20 cellular contexts compared by ENCODE assay signal in the genomic region with DNA sequence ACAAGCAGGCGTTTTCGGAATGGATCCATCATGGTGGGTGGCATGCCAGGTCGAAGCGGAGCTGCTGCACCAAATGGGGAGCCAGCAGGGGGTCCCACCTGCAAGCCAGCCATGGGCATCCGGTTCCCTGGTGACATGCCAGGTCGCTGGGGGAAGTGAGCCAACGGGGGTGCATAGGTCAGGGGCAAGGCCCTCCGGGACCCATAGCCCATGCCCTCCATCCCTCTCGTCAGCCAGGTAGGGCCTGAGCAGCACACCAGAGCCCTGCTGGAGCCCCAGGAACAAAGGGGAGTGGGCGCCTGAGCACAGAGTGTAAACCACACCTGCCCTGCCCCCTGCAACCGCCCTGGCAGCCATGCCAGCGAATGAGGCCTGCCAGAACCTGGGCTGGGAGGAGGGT. TPM values are rescaled to one million over a fixed set of nuclear protein-coding genes. Genes with fewer than 3 reads are reported as not detected.
DNase-seq lines count a peak whose midpoint lies in the region; ATAC-seq, FAIRE-seq and TF ChIP-seq lines count a peak whose summit lies in the region.
"Had no signal": no experiment of that assay in that cellular context is flagged by ENCODE, and none has a peak within 500 bp of the region (broad histone marks: within the 10 kb centered on the region; RNA-seq: fewer than 3 reads in every experiment).

No MANE protein-coding gene starts in this region.

- no peak overlapping the region for H3K4me3 Mint-ChIP-seq in stimulated activated effector memory CD8-positive, alpha-beta T cell treated with anti-CD3 and anti-CD28 coated beads, Interleukin-12 subunit alpha, Interleukin-12 subunit beta, amount 100 ng/mL, for 72 hours
- H3K4me3 Mint-ChIP-seq: activated CD4-positive, alpha-beta memory T cell treated with anti-CD3 and anti-CD28 coated beads, Interleukin-2, amount 10 ng/mL, durations not matched to agents 7 days and 5 days had no signal

- H3K4me2 ChIP-seq in BLaER1 treated with 17β-estradiol and CSF1 and Interleukin-3, amounts not matched to agents 10 nM and 100 nM: peak overlapping the region; percentile 31 to 100 (median 99); a peak in 21 of 22 replicates
- H3K4me2 ChIP-seq: KMS-11 had no signal

- H3K9me3 Mint-ChIP-seq in stimulated activated effector memory CD8-positive, alpha-beta T cell treated with anti-CD3 and anti-CD28 coated beads, Interleukin-12 subunit alpha, Interleukin-12 subunit beta, amount 100 ng/mL, for 72 hours: no peaks in the 10 kb centered on the region
- H3K9me3 Mint-ChIP-seq: activated CD4-positive, alpha-beta memory T cell treated with anti-CD3 and anti-CD28 coated beads, Interleukin-2, amount 10 ng/mL, durations not matched to agents 7 days and 5 days had no signal

- intact Hi-C loops in kidney (cut with DNase I): no loop called here

- H3K36me3 Mint-ChIP-seq in stimulated activated effector memory CD8-positive, alpha-beta T cell treated with anti-CD3 and anti-CD28 coated beads, Interleukin-12 subunit alpha, Interleukin-12 subunit beta, amount 100 ng/mL, for 72 hours: peaks cover 79% of the 10 kb centered on the region

- FAIRE-seq in kidney (lab: Jason Lieb, UNC): no peak
- FAIRE-seq: islet of Langerhans had no signal

- peaks cover 58 to 99% (median 90%) of the 10 kb centered on the region in 11 experiments for H4K20me1 ChIP-seq in BLaER1 treated with 17β-estradiol and CSF1 and Interleukin-3, amounts not matched to agents 10 nM and 100 nM

- no peak for ATAC-seq in stimulated activated effector memory CD8-positive, alpha-beta T cell treated with anti-CD3 and anti-CD28 coated beads, Interleukin-12 subunit alpha, Interleukin-12 subunit beta, amount 100 ng/mL, for 72 hours
- ATAC-seq in HG03175 (IDR thresholded peaks at IDR 0.05; ENCODE audit: unreplicated experiment): no peak
- no peak for ATAC-seq in GM18867 (IDR thresholded peaks at IDR 0.05; ENCODE audit: unreplicated experiment)

- DNase-seq in kidney (peak; percentile 81), NCI-H1417 treated with DMSO at 0.1 percent for 48 hours (lab: John Stamatoyannopoulos, UW) (no peak)
- DNase-seq in stimulated activated effector memory CD8-positive, alpha-beta T cell treated with anti-CD3 and anti-CD28 coated beads, Interleukin-12 subunit alpha, Interleukin-12 subunit beta, amount 100 ng/mL, for 72 hours (ENCODE audit: low spot score in 2 of 2): no peak
- no peak for DNase-seq in effector CD8-positive, alpha-beta T cell (lab: John Stamatoyannopoulos, UW)
- DNase-seq: activated CD4-positive, alpha-beta memory T cell treated with anti-CD3 and anti-CD28 coated beads, Interleukin-2, amount 10 ng/mL, durations not matched to agents 7 days and 5 days; DMS79; NCI-H146; stimulated activated CD4-positive, alpha-beta T cell treated with anti-CD3 and anti-CD28 coated beads, Interleukin-1b, Interleukin-23, amount 100 ng/mL, for 48 hours had no signal

- H3K4me1 Mint-ChIP-seq in stimulated activated effector memory CD8-positive, alpha-beta T cell treated with anti-CD3 and anti-CD28 coated beads, Interleukin-12 subunit alpha, Interleukin-12 subunit beta, amount 100 ng/mL, for 72 hours: peaks cover 58% of the 10 kb centered on the region

- H3K4me1 ChIP-seq in BLaER1 treated with 17β-estradiol and CSF1 and Interleukin-3, amounts not matched to agents 10 nM and 100 nM: peaks cover 64 to 90% (median 85%) of the 10 kb centered on the region in 10 experiments
- peaks cover 21 to 32% of the 10 kb centered on the region in 2 donors for H3K4me1 ChIP-seq in kidney (ENCODE audit: control insufficient read depth in 1 of 2, insufficient read depth in 1 of 2, low read depth in 1 of 2, low read length in 2 of 2)

- H3K36me3 ChIP-seq in BLaER1 treated with 17β-estradiol and CSF1 and Interleukin-3, amounts not matched to agents 10 nM and 100 nM: peaks cover 47 to 65% (median 57%) of the 10 kb centered on the region in 11 experiments
- peaks cover 23 to 30% of the 10 kb centered on the region in 2 donors for H3K36me3 ChIP-seq in kidney (ENCODE audit: control insufficient read depth in 1 of 2, insufficient read depth in 2 of 2, low read length in 2 of 2)

- H3K9me3 ChIP-seq in BLaER1 treated with 17β-estradiol and CSF1 and Interleukin-3, amounts not matched to agents 10 nM and 100 nM (replicated peaks in 1 of 11): no peaks in the 10 kb centered on the region
- H3K9me3 ChIP-seq in kidney (ENCODE audit: control insufficient read depth in 1 of 2, low read length in 2 of 2): no peaks in the 10 kb centered on the region

- TF ChIP-seq CTCF in VCaP (conservative IDR thresholded peaks at IDR 0.05) (no peak), kidney (IDR thresholded peaks at IDR 0.05; ENCODE audit: borderline replicate concordance, extremely low read depth, insufficient read depth) (no peak)

- H3K27ac ChIP-seq in BLaER1 treated with 17β-estradiol and CSF1 and Interleukin-3, amounts not matched to agents 10 nM and 100 nM: peak overlapping the region in 9 of 11 experiments; percentile 1 to 98 (median 95); a peak in 12 of 22 replicates
- H3K27ac ChIP-seq in VCaP (peak overlapping the region; percentile 96; the same call in 1 of the 2 replicates), kidney (ENCODE audit: low read depth in 2 of 2, low read length in 2 of 2) (no peak overlapping the region)
- H3K27ac ChIP-seq: HL-60, KMS-11, SK-N-MC had no signal

- H3K27ac Mint-ChIP-seq in stimulated activated effector memory CD8-positive, alpha-beta T cell treated with anti-CD3 and anti-CD28 coated beads, Interleukin-12 subunit alpha, Interleukin-12 subunit beta, amount 100 ng/mL, for 72 hours: peak overlapping the region; percentile 70

- peak overlapping the region in 8 of 11 experiments; percentile 28 to 99 (median 96); a peak in 12 of 22 replicates for H3K9ac ChIP-seq in BLaER1 treated with 17β-estradiol and CSF1 and Interleukin-3, amounts not matched to agents 10 nM and 100 nM
- no peak overlapping the region for H3K9ac ChIP-seq in kidney (ENCODE audit: low read length in 2 of 2)
- H3K9ac ChIP-seq: KMS-11 had no signal

- H3K4me3 ChIP-seq in BLaER1 treated with 17β-estradiol and CSF1 and Interleukin-3, amounts not matched to agents 10 nM and 100 nM: 0 out of 20 replicates have a peak overlapping the region, but pooled peaks of 2 of the 10 experiments have one; percentile 7 to 78
- no peak overlapping the region for H3K4me3 ChIP-seq in kidney (ENCODE audit: low read length in 2 of 2)
- H3K4me3 ChIP-seq: SK-N-MC had no signal

- no peaks in the 10 kb centered on the region for H3K27me3 ChIP-seq in BLaER1 treated with 17β-estradiol and CSF1 and Interleukin-3, amounts not matched to agents 10 nM and 100 nM

RNA-seq across cellular contexts. Expression of gene SMARCD2, which starts 5.0 kb away (rescaled TPM):
- 65.1 TPM for total RNA-seq in kidney
- polyA plus RNA-seq in kidney (ENCODE audit: insufficient read depth, low read depth, low replicate concordance): 39.9 TPM

RNA-seq across cellular contexts. Expression of gene FTSJ3, which starts 10.0 kb away (rescaled TPM):
- 38.7 TPM for total RNA-seq in kidney
- polyA plus RNA-seq in kidney (ENCODE audit: insufficient read depth, low read depth, low replicate concordance): 23.7 TPM

RNA-seq across cellular contexts. Expression of gene PSMC5, which starts 10.2 kb away (rescaled TPM):
- 145 TPM for total RNA-seq in kidney
- polyA plus RNA-seq in kidney (ENCODE audit: insufficient read depth, low read depth, low replicate concordance): 247 TPM

RNA-seq across cellular contexts. Expression of gene CSH2, which starts 36.0 kb away (rescaled TPM):
- total RNA-seq in kidney: not detected
- not detected for polyA plus RNA-seq in kidney (ENCODE audit: insufficient read depth, low read depth, low replicate concordance)
- total RNA-seq: activated CD4-positive, alpha-beta memory T cell treated with anti-CD3 and anti-CD28 coated beads, Interleukin-2, amount 10 ng/mL, durations not matched to agents 7 days and 5 days; glomerular endothelial cell; H4; NCI-H460; progenitor cell of endocrine pancreas had no signal

RNA-seq across cellular contexts. Expression of gene GH2, which starts 44.3 kb away (rescaled TPM):
- total RNA-seq in kidney: not detected
- not detected for polyA plus RNA-seq in kidney (ENCODE audit: insufficient read depth, low read depth, low replicate concordance)
- total RNA-seq: activated CD4-positive, alpha-beta memory T cell treated with anti-CD3 and anti-CD28 coated beads, Interleukin-2, amount 10 ng/mL, durations not matched to agents 7 days and 5 days; glomerular endothelial cell; H4; NCI-H460; progenitor cell of endocrine pancreas had no signal

Comparison
In these comparisons a context has a peak if more than half of its experiments do, and no peak if none do; other contexts are left out.
1. H3K27ac ChIP-seq: peak in BLaER1 treated with 17β-estradiol and CSF1 and Interleukin-3, amounts not matched to agents 10 nM and 100 nM (9 of 11) and VCaP (single experiment); none in kidney (0 of 2).
2. H3K9ac ChIP-seq: peak in BLaER1 treated with 17β-estradiol and CSF1 and Interleukin-3, amounts not matched to agents 10 nM and 100 nM (8 of 11); none in kidney (0 of 2).